ENCODE assay signal across 7 cellular contexts in genomic region chr9:64121602-64122001, GRCh38.
A peak's percentile ranks its signal among the peaks of the same experiment; 100 is the strongest.
DNase-seq lines count a peak whose midpoint lies in the region; ATAC-seq, FAIRE-seq and TF ChIP-seq lines count a peak whose summit lies in the region.
"Not testable (repeated sequence)": the region's sequence is repeated elsewhere in the genome, so short reads cannot be mapped to it uniquely, and the experiment has no call there.

No MANE protein-coding gene starts in this region.

- TF ChIP-seq CTCF in PC-3 (conservative IDR thresholded peaks at IDR 0.05; ENCODE audit: low read depth, low read length); K562 (IDR thresholded peaks at IDR 0.05 in 2 of 3, conservative IDR thresholded peaks at IDR 0.05 in 1 of 3; ENCODE audit: insufficient read depth in 2 of 3, low read depth in 1 of 3, low read length in 3 of 3); bronchial epithelial cell (IDR thresholded peaks at IDR 0.05; ENCODE audit: insufficient read depth, low read length, severe bottlenecking): not testable (repeated sequence)

- H3K4me1 ChIP-seq in PC-3 (ENCODE audit: insufficient read depth, low read length); K562 (replicated peaks in 1 of 2; ENCODE audit: control insufficient read depth in 2 of 2, insufficient read depth in 2 of 2, low read length in 2 of 2): not testable (repeated sequence)

- not testable (repeated sequence) for TF ChIP-seq POLR2A in K562 (conservative IDR thresholded peaks at IDR 0.05)

- BruUV-seq in PC-3 (replicated peaks; lab: Mats Ljungman, UMichigan); K562 (replicated peaks; lab: Mats Ljungman, UMichigan): not testable (repeated sequence)

- not testable (repeated sequence) for TF ChIP-seq RAD21 in K562 (CRISPR knock-in tag; conservative IDR thresholded peaks at IDR 0.05 in 1 of 2, IDR thresholded peaks at IDR 0.05 in 1 of 2)

- CTCF ChIA-PET in PC-3 (lab: Charles Lee); K562 (lab: Yijun Ruan, JAX; ENCODE audit: low intra/inter-chr PET ratio): not testable (repeated sequence)

- not testable (repeated sequence) for H2AFZ ChIP-seq in PC-3 (ENCODE audit: low read length); K562 (ENCODE audit: low read depth, low read length)

- DNase-seq in HT1080 (ENCODE audit: low read depth) (peak; percentile 54), NCI-H69 (lab: John Stamatoyannopoulos, UW) (peak; percentile 22), PC-3 (peak; percentile 4), RKO (ENCODE audit: low spot score) (peak; percentile 14), bronchial epithelial cell (ENCODE audit: low read depth) (peak; percentile 11), fibroblast of peridontal ligament (ENCODE audit: extremely low read depth) (peak; percentile 4)
- not testable (repeated sequence) for DNase-seq in K562 (ENCODE audit: extremely low read depth in 1 of 4, low spot score in 3 of 4)

- H3K9ac ChIP-seq in PC-3 (ENCODE audit: low read length); K562 (ENCODE audit: insufficient read depth in 1 of 2, low read depth in 2 of 2, low read length in 2 of 2): not testable (repeated sequence)

- not testable (repeated sequence) for H3K36me3 ChIP-seq in PC-3 (ENCODE audit: low read depth, low read length); K562 (ENCODE audit: control insufficient read depth, insufficient read depth, low read length); bronchial epithelial cell (ENCODE audit: control insufficient read depth, insufficient read depth, low read length)

- H3K27ac ChIP-seq in PC-3 (ENCODE audit: low read length); K562 (ENCODE audit: extremely low read depth, low read depth, low read length): not testable (repeated sequence)

- not testable (repeated sequence) for H3F3A ChIP-seq in PC-3 (ENCODE audit: low read length, unreplicated experiment)

- H3K4me3 ChIP-seq in PC-3 (ENCODE audit: low read length); K562; bronchial epithelial cell (ENCODE audit: low read depth, low read length): not testable (repeated sequence)

- POLR2A ChIA-PET in PC-3 (lab: Charles Lee; ENCODE audit: unreplicated experiment); K562 (lab: Yijun Ruan, JAX): not testable (repeated sequence)

- intact Hi-C loops in PC-3 (cut with micrococcal nuclease); K562 (cut with micrococcal nuclease): not testable (repeated sequence)

- H3K4me2 ChIP-seq in PC-3 (ENCODE audit: low read length); K562 (ENCODE audit: insufficient read depth, low read length): not testable (repeated sequence)

- H3K9me1 ChIP-seq in K562 (ENCODE audit: control insufficient read depth, insufficient read depth, low read length), result not testable (repeated sequence)

- not testable (repeated sequence) for H4K20me1 ChIP-seq in PC-3 (ENCODE audit: low read length); K562 (replicated peaks; ENCODE audit: control insufficient read depth, insufficient read depth, low read length)

- H3K79me2 ChIP-seq in PC-3 (ENCODE audit: low read length); K562 (ENCODE audit: control insufficient read depth, insufficient read depth, low read length): not testable (repeated sequence)

- ATAC-seq in PC-3, K562: not testable (repeated sequence)

- not testable (repeated sequence) for H3K27me3 ChIP-seq in PC-3 (ENCODE audit: low read length); K562 (ENCODE audit: control insufficient read depth in 2 of 2, insufficient read depth in 2 of 2, low read length in 2 of 2); bronchial epithelial cell (ENCODE audit: control insufficient read depth, insufficient read depth, low read length)

- H3K9me3 ChIP-seq in PC-3 (ENCODE audit: low read length); K562 (replicated peaks; ENCODE audit: control insufficient read depth, insufficient read depth, low read depth, low read length): not testable (repeated sequence)

- TF ChIP-seq EP300 in K562 (IDR thresholded peaks at IDR 0.05; ENCODE audit: low read length), result not testable (repeated sequence)

- FAIRE-seq in K562 (lab: Jason Lieb, UNC); bronchial epithelial cell (lab: Jason Lieb, UNC): not testable (repeated sequence)

- in situ Hi-C loops in K562 (cut with MboI), result not testable (repeated sequence)

- H3K9me2 ChIP-seq in PC-3 (replicated peaks; ENCODE audit: low read length), result not testable (repeated sequence)

TF ChIP-seq in K562, 482 proteins besides CTCF, POLR2A, EP300 and RAD21:
- TF ChIP-seq MEIS2 (IDR thresholded peaks at IDR 0.05; ENCODE audit: partially characterized antibody) (peak; percentile 63), PBX2 (tag; conservative IDR thresholded peaks at IDR 0.05; ENCODE audit: low read depth) (peak; percentile 35; the same call in 1 of the 2 replicates), FOSL1 (tag; conservative IDR thresholded peaks at IDR 0.05) (peak; percentile 49; the same call in 1 of the 2 replicates)
- TF ChIP-seq PBX2 (CRISPR knock-in tag; IDR thresholded peaks at IDR 0.05; ENCODE audit: low read depth), result not testable (repeated sequence)
